ENCODE assay signal across 8 cellular contexts in genomic region chr3:53350652-53351051, GRCh38. TPM values are rescaled to one million over a fixed set of nuclear protein-coding genes. Genes with fewer than 3 reads are reported as not detected.
DNase-seq lines count a peak whose midpoint lies in the region; ATAC-seq and TF ChIP-seq lines count a peak whose summit lies in the region.

No MANE protein-coding gene starts in this region.

- H3K4me1 Mint-ChIP-seq in glutamatergic neuron (ENCODE audit: low read depth, unreplicated experiment), result peaks cover 12% of the 10 kb centered on the region
- H3K4me1 Mint-ChIP-seq in naive thymus-derived CD8-positive, alpha-beta T cell, result peaks cover 9 to 34% (median 17%) of the 10 kb centered on the region in 4 donors

- in situ Hi-C loops in HAP-1 (cut with MboI; ENCODE audit: low sequenced_read_pairs), result no loop called here

- H3K9me3 Mint-ChIP-seq in glutamatergic neuron (ENCODE audit: unreplicated experiment), result no peaks in the 10 kb centered on the region
- no peaks in the 10 kb centered on the region for H3K9me3 Mint-ChIP-seq in naive thymus-derived CD8-positive, alpha-beta T cell

- H3K4me3 Mint-ChIP-seq in glutamatergic neuron (ENCODE audit: unreplicated experiment), result no peak overlapping the region
- H3K4me3 Mint-ChIP-seq in naive thymus-derived CD8-positive, alpha-beta T cell, result peak overlapping the region in 2 of 10 donors; percentile 12 to 38

- no peaks in the 10 kb centered on the region for H3K27me3 Mint-ChIP-seq in glutamatergic neuron (ENCODE audit: unreplicated experiment)
- H3K27me3 Mint-ChIP-seq in naive thymus-derived CD8-positive, alpha-beta T cell, result no peaks in the 10 kb centered on the region

- H3K36me3 ChIP-seq in BJ (ENCODE audit: control insufficient read depth, insufficient read depth, low read length) (no peaks in the 10 kb centered on the region), HAP-1 (replicated peaks) (no peaks in the 10 kb centered on the region; the same call in 1 of the 2 replicates), RWPE2 (ENCODE audit: low read depth) (no peaks in the 10 kb centered on the region)

- no peak overlapping the region for H3K27ac ChIP-seq in RWPE2 (ENCODE audit: poor library complexity, severe bottlenecking)

- peak overlapping the region; percentile 31 for H3K27ac Mint-ChIP-seq in glutamatergic neuron (ENCODE audit: unreplicated experiment)
- peak overlapping the region in 3 of 10 donors; percentile 14 to 70 (median 43) for H3K27ac Mint-ChIP-seq in naive thymus-derived CD8-positive, alpha-beta T cell

- ATAC-seq in RWPE2 (ENCODE audit: low read depth), result no peak
- no peak for ATAC-seq in GM19351 (IDR thresholded peaks at IDR 0.05; ENCODE audit: unreplicated experiment)
- ATAC-seq in naive thymus-derived CD8-positive, alpha-beta T cell, result no peak
- ATAC-seq in HG03196 (IDR thresholded peaks at IDR 0.05; ENCODE audit: unreplicated experiment), result no peak

- peaks cover 4% of the 10 kb centered on the region; the same call in 1 of the 2 replicates for H3K9me3 ChIP-seq in HAP-1
- no peaks in the 10 kb centered on the region for H3K9me3 ChIP-seq in RWPE2 (ENCODE audit: severe bottlenecking)

- H3K4me1 ChIP-seq in HAP-1 (peaks cover 21% of the 10 kb centered on the region), RWPE2 (ENCODE audit: insufficient read depth, poor library complexity, severe bottlenecking) (peaks cover 2% of the 10 kb centered on the region)

- TF ChIP-seq CTCF in BJ (IDR thresholded peaks at IDR 0.05; ENCODE audit: insufficient read depth, low read depth, low read length), result peak; percentile 40; the same call in 1 of the 2 replicates
- TF ChIP-seq CTCF in RWPE2 (IDR thresholded peaks at IDR 0.05; ENCODE audit: poor library complexity, severe bottlenecking), result peak; percentile 43
- no peak for TF ChIP-seq CTCF in glutamatergic neuron (IDR thresholded peaks at IDR 0.05; ENCODE audit: partially characterized antibody, unreplicated experiment)

- CTCF ChIA-PET in BJ (lab: Yijun Ruan, JAX), result interaction anchor here (1.1 to 3.0 kb wide), 2 partner anchors 51 to 131 kb away, joined by 3 to 8 read pairs; no protein-coding TSS in a partner anchor

- no peaks in the 10 kb centered on the region for H3K27me3 ChIP-seq in BJ (ENCODE audit: control insufficient read depth, insufficient read depth, low read length)
- no peaks in the 10 kb centered on the region for H3K27me3 ChIP-seq in HAP-1 (ENCODE audit: low read depth)
- no peaks in the 10 kb centered on the region for H3K27me3 ChIP-seq in RWPE2 (ENCODE audit: insufficient read depth, poor library complexity, severe bottlenecking)

- no peak for DNase-seq in BJ (ENCODE audit: low read depth)
- DNase-seq in HAP-1 (ENCODE audit: low spot score in 2 of 2), result peak; percentile 83 to 97
- no peak for DNase-seq in RWPE2 (ENCODE audit: low spot score)
- DNase-seq in glutamatergic neuron, result no peak
- no peak for DNase-seq in DMS153 treated with DMSO at 0.1 percent for 48 hours (lab: John Stamatoyannopoulos, UW; ENCODE audit: unreplicated experiment)
- DNase-seq in naive thymus-derived CD8-positive, alpha-beta T cell, result no peak

- POLR2A ChIA-PET in BJ (lab: Charles Lee), result no interaction called here
- POLR2A ChIA-PET in naive thymus-derived CD8-positive, alpha-beta T cell (lab: Charles Lee), result no interaction called here

- H3K4me3 ChIP-seq in BJ (ENCODE audit: low read depth, low read length) (no peak overlapping the region), HAP-1 (no peak overlapping the region), RWPE2 (ENCODE audit: severe bottlenecking) (no peak overlapping the region)

- H3K36me3 Mint-ChIP-seq in glutamatergic neuron (ENCODE audit: unreplicated experiment), result no peaks in the 10 kb centered on the region
- H3K36me3 Mint-ChIP-seq in naive thymus-derived CD8-positive, alpha-beta T cell, result no peaks in the 10 kb centered on the region

RNA-seq across cellular contexts. Expression of gene DCP1A, which starts 3.3 kb away (rescaled TPM):
- 22.4 and 34.0 TPM in 2 replicates for polyA plus RNA-seq in BJ (2011; rRNA removed)
- 29.9 and 61.3 TPM in 2 replicates for polyA minus RNA-seq in BJ (2011; rRNA and poly(A)+ RNA removed)
- 41.6 TPM for total RNA-seq in glutamatergic neuron (ENCODE audit: unreplicated experiment)
- 10 to 100 TPM; 36.4 to 44.4 TPM for total RNA-seq in naive thymus-derived CD8-positive, alpha-beta T cell
- polyA plus RNA-seq in naive thymus-derived CD8-positive, alpha-beta T cell, result 10 to 100 TPM; 68.5 to 80.5 (median 72.5) TPM

Comparison
In these comparisons a context has a peak if more than half of its experiments do, and no peak if none do; other contexts are left out.
1. DNase-seq: peak in HAP-1 (2 of 2); none in BJ (single experiment), RWPE2 (single experiment), glutamatergic neuron (single experiment), DMS153 treated with DMSO at 0.1 percent for 48 hours (single experiment) and naive thymus-derived CD8-positive, alpha-beta T cell (0 of 10).